Comparison of ENCODE assay signal across 20 cellular contexts in genomic region chr1:221800831-221801610, GRCh38. TPM values are rescaled to one million over a fixed set of nuclear protein-coding genes. Genes with fewer than 3 reads are reported as not detected.
DNase-seq lines count a peak whose midpoint lies in the region; ATAC-seq, FAIRE-seq and TF ChIP-seq lines count a peak whose summit lies in the region.
"Had no signal": no experiment of that assay in that cellular context is flagged by ENCODE, and none has a peak within 500 bp of the region (broad histone marks: within the 10 kb centered on the region; RNA-seq: fewer than 3 reads in every experiment).

No MANE protein-coding gene starts in this region.

- no peak for FAIRE-seq in small intestine (lab: Jason Lieb, UNC)
- FAIRE-seq: frontal cortex, GM18507 had no signal

- intact Hi-C loops in activated B cell treated with CpG ODN at 0.5 μM for 24 hours (cut with micrococcal nuclease) = no loop called here

- H3K4me3 ChIP-seq in small intestine (ENCODE audit: low read depth in 1 of 2, low read length in 2 of 2) = no peak overlapping the region
- H3K4me3 ChIP-seq: lower lobe of right lung, right atrium auricular region had no signal

- no peaks in the 10 kb centered on the region for H3K4me1 ChIP-seq in small intestine (ENCODE audit: control insufficient read depth in 2 of 2, insufficient read depth in 1 of 2, low read depth in 1 of 2, low read length in 1 of 2)
- H3K4me1 ChIP-seq: lower lobe of right lung, right atrium auricular region had no signal

- no peak overlapping the region for H3K4me3 Mint-ChIP-seq in activated CD8-positive, alpha-beta memory T cell treated with anti-CD3 and anti-CD28 coated beads, Interleukin-2, amount 10 ng/mL, durations not matched to agents 7 days and 5 days
- no peak overlapping the region for H3K4me3 Mint-ChIP-seq in activated B cell treated with CpG ODN at 0.5 μM for 24 hours
- H3K4me3 Mint-ChIP-seq: nephron progenitor cell had no signal

- no peak for TF ChIP-seq CTCF in activated B cell treated with CpG ODN at 0.5 μM for 24 hours (IDR thresholded peaks at IDR 0.05)

- peak overlapping the region; percentile 69 for H3K27ac Mint-ChIP-seq in activated CD8-positive, alpha-beta memory T cell treated with anti-CD3 and anti-CD28 coated beads, Interleukin-2, amount 10 ng/mL, durations not matched to agents 7 days and 5 days
- peak overlapping the region; percentile 50 for H3K27ac Mint-ChIP-seq in activated B cell treated with CpG ODN at 0.5 μM for 24 hours
- H3K27ac Mint-ChIP-seq: nephron progenitor cell had no signal

- no peaks in the 10 kb centered on the region for H3K27me3 Mint-ChIP-seq in activated CD8-positive, alpha-beta memory T cell treated with anti-CD3 and anti-CD28 coated beads, Interleukin-2, amount 10 ng/mL, durations not matched to agents 7 days and 5 days
- no peaks in the 10 kb centered on the region for H3K27me3 Mint-ChIP-seq in activated B cell treated with CpG ODN at 0.5 μM for 24 hours

- peaks cover 14% of the 10 kb centered on the region for H3K36me3 Mint-ChIP-seq in activated CD8-positive, alpha-beta memory T cell treated with anti-CD3 and anti-CD28 coated beads, Interleukin-2, amount 10 ng/mL, durations not matched to agents 7 days and 5 days
- peaks cover 2% of the 10 kb centered on the region for H3K36me3 Mint-ChIP-seq in activated B cell treated with CpG ODN at 0.5 μM for 24 hours (ENCODE audit: low read depth)

- H3K9me3 Mint-ChIP-seq in activated CD8-positive, alpha-beta memory T cell treated with anti-CD3 and anti-CD28 coated beads, Interleukin-2, amount 10 ng/mL, durations not matched to agents 7 days and 5 days (ENCODE audit: low read depth) = peaks cover 9% of the 10 kb centered on the region
- H3K9me3 Mint-ChIP-seq in activated B cell treated with CpG ODN at 0.5 μM for 24 hours = peaks cover 5% of the 10 kb centered on the region

- no peak overlapping the region for H3K27ac ChIP-seq in small intestine (ENCODE audit: low read depth in 1 of 2, low read length in 1 of 2)
- H3K27ac ChIP-seq: lower lobe of right lung, right atrium auricular region, WERI-Rb-1 had no signal

- H3K27me3 ChIP-seq in small intestine (ENCODE audit: control insufficient read depth in 2 of 2, insufficient read depth in 2 of 2, low read length in 2 of 2) = no peaks in the 10 kb centered on the region
- H3K27me3 ChIP-seq: right atrium auricular region had no signal

- peak; percentile 69 for DNase-seq in activated CD8-positive, alpha-beta memory T cell treated with anti-CD3 and anti-CD28 coated beads, Interleukin-2, amount 10 ng/mL, durations not matched to agents 7 days and 5 days
- DNase-seq in activated CD8-positive, alpha-beta memory T cell treated with anti-CD3 and anti-CD28 coated beads for 24 hours = no peak
- DNase-seq in activated B cell treated with CpG ODN at 0.5 μM for 24 hours (no peak), small intestine (peak; percentile 8), NCI-H2029 (lab: John Stamatoyannopoulos, UW) (no peak), DMS79 (lab: John Stamatoyannopoulos, UW) (no peak), AG08396 (ENCODE audit: low spot score) (no peak)
- DNase-seq: amniotic stem cell; GF-D8; lower lobe of right lung; NCI-H1694; NCI-H524; nephron progenitor cell; stimulated activated CD4-positive, alpha-beta T cell treated with anti-CD3 and anti-CD28 coated beads, Interleukin-1b, Interleukin-23, amount 100 ng/mL, for 48 hours; WERI-Rb-1 had no signal

- ATAC-seq in activated CD8-positive, alpha-beta memory T cell treated with anti-CD3 and anti-CD28 coated beads, Interleukin-2, amount 10 ng/mL, durations not matched to agents 7 days and 5 days = peak; percentile 94
- ATAC-seq in HG02981 (IDR thresholded peaks at IDR 0.05; ENCODE audit: unreplicated experiment) (peak; percentile 51), activated B cell treated with CpG ODN at 0.5 μM for 24 hours (ENCODE audit: low read depth) (peak; percentile 68)
- ATAC-seq: Panc1 had no signal

- no peaks in the 10 kb centered on the region for H3K9me3 ChIP-seq in small intestine (ENCODE audit: control insufficient read depth, low read depth)

- WGBS in small intestine, 3 donors = 62 to 82% (median 64%) methylated on average over 6 of the region's 6 CpGs

- H3K4me1 Mint-ChIP-seq in activated CD8-positive, alpha-beta memory T cell treated with anti-CD3 and anti-CD28 coated beads, Interleukin-2, amount 10 ng/mL, durations not matched to agents 7 days and 5 days = peaks cover 23% of the 10 kb centered on the region
- H3K4me1 Mint-ChIP-seq in activated B cell treated with CpG ODN at 0.5 μM for 24 hours = peaks cover 53% of the 10 kb centered on the region

- POLR2A ChIA-PET in activated B cell treated with CpG ODN at 0.5 μM for 24 hours (lab: Charles Lee) = interaction anchor here (1.4 to 1.9 kb wide), 2 partner anchors 39 to 59 kb away, joined by 4 to 8 read pairs; partner anchors contain the start of gene DUSP10

- CTCF ChIA-PET in activated CD8-positive, alpha-beta memory T cell treated with anti-CD3 and anti-CD28 coated beads, Interleukin-2, amount 10 ng/mL, durations not matched to agents 7 days and 5 days (lab: Charles Lee) = interaction anchor here (2.1 kb wide), 1 partner anchor 18 kb away, joined by 6 read pairs; no protein-coding TSS in a partner anchor
- CTCF ChIA-PET in activated B cell treated with CpG ODN at 0.5 μM for 24 hours (lab: Charles Lee) = interaction anchor here (1.2 kb wide), 1 partner anchor 39 kb away, joined by 3 read pairs; no protein-coding TSS in a partner anchor

- no peaks in the 10 kb centered on the region for H3K36me3 ChIP-seq in small intestine (ENCODE audit: control insufficient read depth in 2 of 2, insufficient read depth in 2 of 2, low read length in 2 of 2)
- H3K36me3 ChIP-seq: lower lobe of right lung, right atrium auricular region, WERI-Rb-1 had no signal

RNA-seq across cellular contexts. Expression of gene DUSP10, which starts 59.1 kb away (rescaled TPM):
- total RNA-seq in activated CD8-positive, alpha-beta memory T cell treated with anti-CD3 and anti-CD28 coated beads, Interleukin-2, amount 10 ng/mL, durations not matched to agents 7 days and 5 days = 10 to 100 TPM; 14.3 to 46.3 TPM
- total RNA-seq in activated B cell treated with CpG ODN at 0.5 μM for 24 hours = 36.6 and 39.5 TPM in 2 replicates
- polyA plus RNA-seq in small intestine = 1 to 10 TPM; 1.1 to 2.8 (median 1.4) TPM

Comparison
In these comparisons a context has a peak if more than half of its experiments do, and no peak if none do; other contexts are left out.
1. DNase-seq: peak in activated CD8-positive, alpha-beta memory T cell treated with anti-CD3 and anti-CD28 coated beads, Interleukin-2, amount 10 ng/mL, durations not matched to agents 7 days and 5 days (single experiment) and small intestine (single experiment); none in activated CD8-positive, alpha-beta memory T cell treated with anti-CD3 and anti-CD28 coated beads for 24 hours (single experiment), activated B cell treated with CpG ODN at 0.5 μM for 24 hours (single experiment), NCI-H2029 (single experiment), DMS79 (single experiment) and AG08396 (single experiment).
2. Peak in every context shown above with its lines, with median percentiles within 50 percentile points of each other: ATAC-seq.